ENCODE assay signal across 8 cellular contexts in genomic region chr11:62545437-62546243, GRCh38. TPM values are rescaled to one million over a fixed set of nuclear protein-coding genes. Genes with fewer than 3 reads are reported as not detected.
DNase-seq lines count a peak whose midpoint lies in the region; ATAC-seq and TF ChIP-seq lines count a peak whose summit lies in the region.

No MANE protein-coding gene starts in this region.

- peaks cover 59% of the 10 kb centered on the region for H3K79me2 ChIP-seq in HCT116 (ENCODE audit: insufficient read depth, low read length)

- H3K27ac ChIP-seq in AG04450 (ENCODE audit: low read depth, low read length), result peak overlapping the region; percentile 68
- H3K27ac ChIP-seq in HCT116 (ENCODE audit: low read depth, low read length), result peak overlapping the region; percentile 95
- peak overlapping the region; percentile 97 to 99 for H3K27ac ChIP-seq in prostate gland

- in situ Hi-C loops in astrocyte of the cerebellum (cut with HindIII; ENCODE audit: low sequenced_read_pairs), result no loop called here

- peaks cover 3% of the 10 kb centered on the region; the same call in 1 of the 2 replicates for H4K20me1 ChIP-seq in HCT116 (ENCODE audit: insufficient read depth)

- H3K4me1 ChIP-seq in HCT116 (ENCODE audit: control insufficient read depth in 1 of 2, insufficient read depth in 2 of 2, low read length in 2 of 2) (peaks cover 57 to 72% of the 10 kb centered on the region in 2 experiments), prostate gland (replicated peaks) (peaks cover 44% of the 10 kb centered on the region)

- POLR2A ChIA-PET in AG04450 (lab: Yijun Ruan, JAX), result interaction anchor here (0.5 to 3.5 kb wide), 7 partner anchors 8 to 134 kb away, joined by 3 to 28 read pairs (median 4); partner anchors contain the start of gene EEF1G
- POLR2A ChIA-PET in HCT116 (lab: Charles Lee), result interaction anchor here (1.0 to 1.6 kb wide), 2 partner anchors 28 to 121 kb away, joined by 3 to 6 read pairs; partner anchors contain the start of gene EEF1G

- DNase-seq in AG04450 (ENCODE audit: low read depth, low spot score), result peak; percentile 80
- DNase-seq in HCT116 (ENCODE audit: low read depth, low spot score), result peak; percentile 75
- DNase-seq in astrocyte of the cerebellum (ENCODE audit: low read depth), result peak; percentile 87
- peak; percentile 97 for DNase-seq in left ventricle myocardium superior
- DNase-seq in prostate gland (ENCODE audit: low spot score), result peak; percentile 92

- CTCF ChIA-PET in AG04450 (lab: Charles Lee) (interaction anchor here (1.3 to 6.2 kb wide), 4 partner anchors 13 to 166 kb away, joined by 3 to 137 read pairs (median 95); no protein-coding TSS in a partner anchor), HCT116 (lab: Charles Lee) (interaction anchor here (1.3 to 2.0 kb wide), 2 partner anchors 46 to 121 kb away, joined by 3 to 8 read pairs; no protein-coding TSS in a partner anchor)

- intact Hi-C loops in HCT116 (cut with micrococcal nuclease) (no loop called here), left ventricle myocardium superior (cut with micrococcal nuclease) (loop anchor here (10.0 kb wide), 2 partner anchors 111 to 151 kb away; no protein-coding TSS in a partner anchor), prostate gland (cut with DNase I) (loop anchor here (2.0 to 5.0 kb wide), 3 partner anchors 15 to 67 kb away; partner anchors contain the start of genes EML3 and ROM1)

- RAD21 ChIA-PET in HCT116 (lab: Charles Lee; ENCODE audit: low non-redundant PET in 1 of 2, low total read pairs in 2 of 2, uncharacterized antibody in 2 of 2, unreplicated experiment in 2 of 2), result interaction anchor here in 1 of 2 experiments (1.0 to 1.3 kb wide), 3 partner anchors 12 to 121 kb away, joined by 3 to 4 read pairs (median 4); no protein-coding TSS in a partner anchor

- TF ChIP-seq RAD21 in HCT116 (IDR thresholded peaks at IDR 0.05; ENCODE audit: low read depth), result no peak

- H3K9me2 ChIP-seq in HCT116 (ENCODE audit: insufficient read depth), result no peaks in the 10 kb centered on the region

- ATAC-seq in HCT116 (peak; percentile 61), SK-N-SH treated with all-trans-retinoic acid at 6 μM for 48 hours (peak; percentile 66), left ventricle myocardium superior (peak; percentile 66), HG03025 (IDR thresholded peaks at IDR 0.05; ENCODE audit: low FRiP score, unreplicated experiment) (no peak), GM19351 (IDR thresholded peaks at IDR 0.05; ENCODE audit: unreplicated experiment) (no peak)

- H3K9ac ChIP-seq in HCT116 (ENCODE audit: low read length), result peak overlapping the region; percentile 100

- H2AFZ ChIP-seq in HCT116 (ENCODE audit: low read depth, low read length, poor library complexity, severe bottlenecking), result no peak overlapping the region

- H3K27me3 ChIP-seq in AG04450 (ENCODE audit: control insufficient read depth, insufficient read depth, low read length) (no peaks in the 10 kb centered on the region), HCT116 (ENCODE audit: insufficient read depth, low read length) (no peaks in the 10 kb centered on the region), prostate gland (replicated peaks; ENCODE audit: insufficient read depth) (no peaks in the 10 kb centered on the region)

- peak overlapping the region; percentile 100 for H3K4me2 ChIP-seq in HCT116 (ENCODE audit: low read length)

- H3K36me3 ChIP-seq in HCT116 (ENCODE audit: control insufficient read depth in 1 of 2, insufficient read depth in 2 of 2, low read length in 2 of 2), result no peaks in the 10 kb centered on the region
- no peaks in the 10 kb centered on the region for H3K36me3 ChIP-seq in prostate gland

- H3K4me3 ChIP-seq in AG04450 (ENCODE audit: low read depth, low read length), result peak overlapping the region; percentile 98
- peak overlapping the region; percentile 91 to 98 for H3K4me3 ChIP-seq in HCT116 (replicated peaks in 1 of 2; ENCODE audit: low read depth in 1 of 2, low read length in 2 of 2)
- H3K4me3 ChIP-seq in astrocyte of the cerebellum (ENCODE audit: low read depth, low read length), result peak overlapping the region; percentile 98
- peak overlapping the region; percentile 93 to 98 for H3K4me3 ChIP-seq in prostate gland

- TF ChIP-seq POLR2A in HCT116 (IDR thresholded peaks at IDR 0.05; ENCODE audit: borderline replicate concordance, extremely low read depth, insufficient read depth, insufficient read length) (no peak), prostate gland (IDR thresholded peaks at IDR 0.05) (peak; percentile 63)

- peaks cover 6% of the 10 kb centered on the region; the same call in 1 of the 2 replicates for H3K9me3 ChIP-seq in AG04450 (ENCODE audit: control insufficient read depth, insufficient read depth, low read length)
- H3K9me3 ChIP-seq in HCT116 (ENCODE audit: control insufficient read depth in 1 of 2, insufficient read depth in 1 of 2, low read depth in 1 of 2, low read length in 2 of 2), result no peaks in the 10 kb centered on the region
- no peaks in the 10 kb centered on the region for H3K9me3 ChIP-seq in prostate gland

- WGBS in prostate gland, result under 1% methylated on average over 59 of the region's 59 CpGs

- peak; percentile 3; the same call in 1 of the 2 replicates for TF ChIP-seq CTCF in AG04450 (IDR thresholded peaks at IDR 0.05; ENCODE audit: low read depth, low read length)
- no peak for TF ChIP-seq CTCF in HCT116 (IDR thresholded peaks at IDR 0.05 in 2 of 3, conservative IDR thresholded peaks at IDR 0.05 in 1 of 3; ENCODE audit: borderline replicate concordance in 1 of 3, insufficient read depth in 1 of 3, low read depth in 2 of 3, low read length in 2 of 3)
- no peak for TF ChIP-seq CTCF in astrocyte of the cerebellum (IDR thresholded peaks at IDR 0.05; ENCODE audit: low read depth, low read length, missing control alignments)
- TF ChIP-seq CTCF in prostate gland (IDR thresholded peaks at IDR 0.05), result peak in 2 of 4 experiments; percentile 3 to 30

- TSS peak; percentile 50 for BruUV-seq in HCT116 (replicated peaks; lab: Mats Ljungman, UMichigan)

TF ChIP-seq in HCT116, 20 proteins besides CTCF, POLR2A, EP300 and RAD21:
- TF ChIP-seq, protein P1, sequence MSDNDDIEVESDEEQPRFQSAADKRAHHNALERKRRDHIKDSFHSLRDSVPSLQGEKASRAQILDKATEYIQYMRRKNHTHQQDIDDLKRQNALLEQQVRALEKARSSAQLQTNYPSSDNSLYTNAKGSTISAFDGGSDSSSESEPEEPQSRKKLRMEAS (IDR thresholded peaks at IDR 0.05), result no peak
- peak; percentile 55; the same call in 1 of the 2 replicates for TF ChIP-seq POLR2AphosphoS5 (IDR thresholded peaks at IDR 0.05; ENCODE audit: low read depth, low read length)
TF ChIP-seq in HCT116: peak in this region for 1.

TF ChIP-seq in SK-N-SH treated with all-trans-retinoic acid at 6 μM for 48 hours, 23 proteins besides CTCF, POLR2A, EP300 and RAD21:
- TF ChIP-seq TCF4 (CRISPR knock-in tag; IDR thresholded peaks at IDR 0.05; ENCODE audit: borderline replicate concordance) (peak; percentile 52; the same call in 1 of the 2 replicates), ZC3H10 (CRISPR knock-in tag; IDR thresholded peaks at IDR 0.05) (no peak), RARB (CRISPR knock-in tag; IDR thresholded peaks at IDR 0.05) (no peak), PATZ1 (CRISPR knock-in tag; IDR thresholded peaks at IDR 0.05; ENCODE audit: borderline replicate concordance) (peak; percentile 96; the same call in 1 of the 2 replicates)

RNA-seq across cellular contexts. Expression of gene AHNAK, which starts 1.0 kb away (rescaled TPM):
- polyA plus RNA-seq in AG04450 (2011; rRNA removed), result 231 and 243 TPM in 2 replicates
- 780 and 843 TPM in 2 replicates for polyA minus RNA-seq in AG04450 (2011; rRNA and poly(A)+ RNA removed)
- total RNA-seq in HCT116 (2021; ENCODE audit: unreplicated experiment), result 239 TPM
- 99.3 and 137 TPM in 2 replicates for polyA plus RNA-seq in HCT116 (2012)
- total RNA-seq in left ventricle myocardium superior, result 354 TPM
- 100 to 1,000 TPM; 367 to 434 TPM for total RNA-seq in prostate gland

RNA-seq across cellular contexts. Expression of gene EEF1G, which starts 28.1 kb away (rescaled TPM):
- 2,186 and 2,474 TPM in 2 replicates for polyA plus RNA-seq in AG04450 (2011; rRNA removed)
- polyA minus RNA-seq in AG04450 (2011; rRNA and poly(A)+ RNA removed), result 1,515 and 1,839 TPM in 2 replicates
- 1,901 TPM for total RNA-seq in HCT116 (2021; ENCODE audit: unreplicated experiment)
- 2,991 and 3,021 TPM in 2 replicates for polyA plus RNA-seq in HCT116 (2012)
- 804 TPM for total RNA-seq in left ventricle myocardium superior
- total RNA-seq in prostate gland, result 1,000 to 10,000 TPM; 1,254 to 2,389 TPM

RNA-seq across cellular contexts. Expression of gene TUT1, which starts 45.7 kb away (rescaled TPM):
- polyA plus RNA-seq in AG04450 (2011; rRNA removed), result 7.8 and 9.0 TPM in 2 replicates
- polyA minus RNA-seq in AG04450 (2011; rRNA and poly(A)+ RNA removed), result 6.3 and 6.4 TPM in 2 replicates
- total RNA-seq in HCT116 (2021; ENCODE audit: unreplicated experiment) (49.0 TPM), left ventricle myocardium superior (12.3 TPM), prostate gland (10 to 100 TPM; 26.6 to 30.6 TPM)
- polyA plus RNA-seq in HCT116 (2012), result 23.7 and 25.5 TPM in 2 replicates

RNA-seq across cellular contexts. Expression of gene MTA2, which starts 56.0 kb away (rescaled TPM):
- 22.9 and 36.7 TPM in 2 replicates for polyA plus RNA-seq in AG04450 (2011; rRNA removed)
- polyA minus RNA-seq in AG04450 (2011; rRNA and poly(A)+ RNA removed), result 63.1 and 79.4 TPM in 2 replicates
- total RNA-seq in HCT116 (2021; ENCODE audit: unreplicated experiment) (98.9 TPM), left ventricle myocardium superior (33.1 TPM), prostate gland (100 to 1,000 TPM in 1 of 2 donors, 10 to 100 TPM in 1; 96.5 to 110 TPM)
- 61.2 and 68.3 TPM in 2 replicates for polyA plus RNA-seq in HCT116 (2012)

Comparison
In these comparisons a context has a peak if more than half of its experiments do, and no peak if none do; other contexts are left out.
1. ATAC-seq: peak in HCT116 (single experiment), SK-N-SH treated with all-trans-retinoic acid at 6 μM for 48 hours (single experiment) and left ventricle myocardium superior (single experiment); none in HG03025 (single experiment) and GM19351 (single experiment).
2. Peak in every context shown above with its lines, with median percentiles within 50 percentile points of each other: DNase-seq, H3K27ac ChIP-seq and H3K4me3 ChIP-seq.